In genomic region chr1:23478896-23479790, GRCh38 we compare ENCODE assay signal across 10 cellular contexts. TPM values are rescaled to one million over a fixed set of nuclear protein-coding genes. Genes with fewer than 3 reads are reported as not detected.
DNase-seq lines count a peak whose midpoint lies in the region; ATAC-seq and TF ChIP-seq lines count a peak whose summit lies in the region.
"Had no signal": no experiment of that assay in that cellular context is flagged by ENCODE, and none has a peak within 500 bp of the region (broad histone marks: within the 10 kb centered on the region; RNA-seq: fewer than 3 reads in every experiment).

No MANE protein-coding gene starts in this region.

- H3K9ac ChIP-seq in subcutaneous abdominal adipose tissue (ENCODE audit: low read length in 5 of 5) = peak overlapping the region in 3 of 5 donors; percentile 39 to 46 (median 41)

- no peaks in the 10 kb centered on the region for H3K27me3 ChIP-seq in subcutaneous abdominal adipose tissue (ENCODE audit: control insufficient read depth in 5 of 5, insufficient read depth in 4 of 5, low read length in 5 of 5)

- H3K4me3 ChIP-seq in subcutaneous abdominal adipose tissue (ENCODE audit: low read depth in 1 of 5, low read length in 5 of 5) = no peak overlapping the region

- peaks cover 3 to 50% (median 44%) of the 10 kb centered on the region in 5 donors for H3K4me1 ChIP-seq in subcutaneous abdominal adipose tissue (ENCODE audit: control insufficient read depth in 5 of 5, insufficient read depth in 5 of 5, low read length in 5 of 5)

- no peaks in the 10 kb centered on the region for H3K36me3 ChIP-seq in subcutaneous abdominal adipose tissue (ENCODE audit: control insufficient read depth in 5 of 5, insufficient read depth in 5 of 5, low read length in 5 of 5)

- TF ChIP-seq CTCF in brain (conservative IDR thresholded peaks at IDR 0.05) = no peak

- H3K9me3 ChIP-seq in subcutaneous abdominal adipose tissue (ENCODE audit: control insufficient read depth in 5 of 5, low read length in 5 of 5) = no peaks in the 10 kb centered on the region

- H3K27ac ChIP-seq in subcutaneous abdominal adipose tissue (ENCODE audit: low read depth, low read length) = peak overlapping the region; percentile 39

- H3K4me1 Mint-ChIP-seq in brain = peaks cover 69% of the 10 kb centered on the region

- H3K36me3 Mint-ChIP-seq in brain = peaks cover 4% of the 10 kb centered on the region

- peak overlapping the region in 3 of 5 experiments; percentile 75 to 93 (median 87) for H3K27ac Mint-ChIP-seq in brain
- H3K27ac Mint-ChIP-seq: stimulated activated naive CD8-positive, alpha-beta T cell treated with anti-CD3 and anti-CD28 coated beads, Interleukin-15, Interleukin-2, amounts not matched to agents 100 ng/mL and 50 ng/mL, for 24 hours had no signal

- ATAC-seq in GM21723 (IDR thresholded peaks at IDR 0.05; ENCODE audit: unreplicated experiment) (no peak), GM21381 (IDR thresholded peaks at IDR 0.05; ENCODE audit: unreplicated experiment) (no peak), GM18861 (IDR thresholded peaks at IDR 0.05; ENCODE audit: unreplicated experiment) (no peak)

- DNase-seq in HK-2 (ENCODE audit: unreplicated experiment) (peak; percentile 76), kidney tubule cell (ENCODE audit: low spot score) (peak; percentile 79), DMS153 (lab: John Stamatoyannopoulos, UW) (no peak)
- DNase-seq: NCI-H1436 treated with DMSO at 0.1 percent for 48 hours had no signal

- peak overlapping the region in 3 of 5 experiments; percentile 24 to 81 (median 38) for H3K4me3 Mint-ChIP-seq in brain
- H3K4me3 Mint-ChIP-seq: stimulated activated naive CD8-positive, alpha-beta T cell treated with anti-CD3 and anti-CD28 coated beads, Interleukin-15, Interleukin-2, amounts not matched to agents 100 ng/mL and 50 ng/mL, for 24 hours had no signal

- no peaks in the 10 kb centered on the region for H3K27me3 Mint-ChIP-seq in brain

- peaks cover 0 to 3% (median 0%) of the 10 kb centered on the region in 5 experiments for H3K9me3 Mint-ChIP-seq in brain
- H3K9me3 Mint-ChIP-seq: stimulated activated naive CD8-positive, alpha-beta T cell treated with anti-CD3 and anti-CD28 coated beads, Interleukin-15, Interleukin-2, amounts not matched to agents 100 ng/mL and 50 ng/mL, for 24 hours had no signal

RNA-seq across cellular contexts. Expression of gene ASAP3, which starts 4.8 kb away (rescaled TPM):
- polyA plus RNA-seq in brain (ENCODE audit: insufficient read depth, low read depth, low replicate concordance) = 7.9 TPM

RNA-seq across cellular contexts. Expression of gene E2F2, which starts 51.9 kb away (rescaled TPM):
- 10.2 TPM for polyA plus RNA-seq in brain (ENCODE audit: insufficient read depth, low read depth, low replicate concordance)

RNA-seq across cellular contexts. Expression of gene TCEA3, which starts 54.6 kb away (rescaled TPM):
- polyA plus RNA-seq in brain (ENCODE audit: insufficient read depth, low read depth, low replicate concordance) = 2.2 TPM
